Comparison of ENCODE assay signal across 1 cellular context in genomic region chr15:92882697-92883642, GRCh38.
TF ChIP-seq lines count a peak whose summit lies in the region.

No MANE protein-coding gene starts in this region.

TF ChIP-seq in HepG2, 621 proteins besides CTCF, POLR2A, EP300 and RAD21 (continued from another document and continues in another):
- no peak for TF ChIP-seq SKIL (CRISPR knock-in tag; IDR thresholded peaks at IDR 0.05; ENCODE audit: borderline replicate concordance)
- no peak for TF ChIP-seq NONO (IDR thresholded peaks at IDR 0.05)
- no peak; the same call in 1 of the 2 replicates for TF ChIP-seq NONO (CRISPR knock-in tag; conservative IDR thresholded peaks at IDR 0.05)
- TF ChIP-seq ZNF572 (CRISPR knock-in tag; IDR thresholded peaks at IDR 0.05) = no peak
- TF ChIP-seq, protein P1, sequence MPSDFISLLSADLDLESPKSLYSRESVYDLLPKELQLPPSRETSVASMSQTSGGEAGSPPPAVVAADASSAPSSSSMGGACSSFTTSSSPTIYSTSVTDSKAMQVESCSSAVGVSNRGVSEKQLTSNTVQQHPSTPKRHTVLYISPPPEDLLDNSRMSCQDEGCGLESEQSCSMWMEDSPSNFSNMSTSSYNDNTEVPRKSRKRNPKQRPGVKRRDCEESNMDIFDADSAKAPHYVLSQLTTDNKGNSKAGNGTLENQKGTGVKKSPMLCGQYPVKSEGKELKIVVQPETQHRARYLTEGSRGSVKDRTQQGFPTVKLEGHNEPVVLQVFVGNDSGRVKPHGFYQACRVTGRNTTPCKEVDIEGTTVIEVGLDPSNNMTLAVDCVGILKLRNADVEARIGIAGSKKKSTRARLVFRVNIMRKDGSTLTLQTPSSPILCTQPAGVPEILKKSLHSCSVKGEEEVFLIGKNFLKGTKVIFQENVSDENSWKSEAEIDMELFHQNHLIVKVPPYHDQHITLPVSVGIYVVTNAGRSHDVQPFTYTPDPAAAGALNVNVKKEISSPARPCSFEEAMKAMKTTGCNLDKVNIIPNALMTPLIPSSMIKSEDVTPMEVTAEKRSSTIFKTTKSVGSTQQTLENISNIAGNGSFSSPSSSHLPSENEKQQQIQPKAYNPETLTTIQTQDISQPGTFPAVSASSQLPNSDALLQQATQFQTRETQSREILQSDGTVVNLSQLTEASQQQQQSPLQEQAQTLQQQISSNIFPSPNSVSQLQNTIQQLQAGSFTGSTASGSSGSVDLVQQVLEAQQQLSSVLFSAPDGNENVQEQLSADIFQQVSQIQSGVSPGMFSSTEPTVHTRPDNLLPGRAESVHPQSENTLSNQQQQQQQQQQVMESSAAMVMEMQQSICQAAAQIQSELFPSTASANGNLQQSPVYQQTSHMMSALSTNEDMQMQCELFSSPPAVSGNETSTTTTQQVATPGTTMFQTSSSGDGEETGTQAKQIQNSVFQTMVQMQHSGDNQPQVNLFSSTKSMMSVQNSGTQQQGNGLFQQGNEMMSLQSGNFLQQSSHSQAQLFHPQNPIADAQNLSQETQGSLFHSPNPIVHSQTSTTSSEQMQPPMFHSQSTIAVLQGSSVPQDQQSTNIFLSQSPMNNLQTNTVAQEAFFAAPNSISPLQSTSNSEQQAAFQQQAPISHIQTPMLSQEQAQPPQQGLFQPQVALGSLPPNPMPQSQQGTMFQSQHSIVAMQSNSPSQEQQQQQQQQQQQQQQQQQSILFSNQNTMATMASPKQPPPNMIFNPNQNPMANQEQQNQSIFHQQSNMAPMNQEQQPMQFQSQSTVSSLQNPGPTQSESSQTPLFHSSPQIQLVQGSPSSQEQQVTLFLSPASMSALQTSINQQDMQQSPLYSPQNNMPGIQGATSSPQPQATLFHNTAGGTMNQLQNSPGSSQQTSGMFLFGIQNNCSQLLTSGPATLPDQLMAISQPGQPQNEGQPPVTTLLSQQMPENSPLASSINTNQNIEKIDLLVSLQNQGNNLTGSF (CRISPR knock-in tag; IDR thresholded peaks at IDR 0.05) = no peak
- TF ChIP-seq, protein P2, sequence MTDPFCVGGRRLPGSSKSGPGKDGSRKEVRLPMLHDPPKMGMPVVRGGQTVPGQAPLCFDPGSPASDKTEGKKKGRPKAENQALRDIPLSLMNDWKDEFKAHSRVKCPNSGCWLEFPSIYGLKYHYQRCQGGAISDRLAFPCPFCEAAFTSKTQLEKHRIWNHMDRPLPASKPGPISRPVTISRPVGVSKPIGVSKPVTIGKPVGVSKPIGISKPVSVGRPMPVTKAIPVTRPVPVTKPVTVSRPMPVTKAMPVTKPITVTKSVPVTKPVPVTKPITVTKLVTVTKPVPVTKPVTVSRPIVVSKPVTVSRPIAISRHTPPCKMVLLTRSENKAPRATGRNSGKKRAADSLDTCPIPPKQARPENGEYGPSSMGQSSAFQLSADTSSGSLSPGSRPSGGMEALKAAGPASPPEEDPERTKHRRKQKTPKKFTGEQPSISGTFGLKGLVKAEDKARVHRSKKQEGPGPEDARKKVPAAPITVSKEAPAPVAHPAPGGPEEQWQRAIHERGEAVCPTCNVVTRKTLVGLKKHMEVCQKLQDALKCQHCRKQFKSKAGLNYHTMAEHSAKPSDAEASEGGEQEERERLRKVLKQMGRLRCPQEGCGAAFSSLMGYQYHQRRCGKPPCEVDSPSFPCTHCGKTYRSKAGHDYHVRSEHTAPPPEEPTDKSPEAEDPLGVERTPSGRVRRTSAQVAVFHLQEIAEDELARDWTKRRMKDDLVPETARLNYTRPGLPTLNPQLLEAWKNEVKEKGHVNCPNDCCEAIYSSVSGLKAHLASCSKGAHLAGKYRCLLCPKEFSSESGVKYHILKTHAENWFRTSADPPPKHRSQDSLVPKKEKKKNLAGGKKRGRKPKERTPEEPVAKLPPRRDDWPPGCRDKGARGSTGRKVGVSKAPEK (CRISPR knock-in tag; IDR thresholded peaks at IDR 0.05; ENCODE audit: borderline replicate concordance) = no peak
- TF ChIP-seq SCMH1 (CRISPR knock-in tag; IDR thresholded peaks at IDR 0.05; ENCODE audit: borderline replicate concordance) = no peak
- 0 out of 2 replicates have a peak, but pooled peaks have one; percentile 42 for TF ChIP-seq ATF7-NPFF (CRISPR knock-in tag; IDR thresholded peaks at IDR 0.05; ENCODE audit: low read depth)
- TF ChIP-seq ELF3 (CRISPR knock-in tag; IDR thresholded peaks at IDR 0.05) = no peak
- TF ChIP-seq ZFP41 (CRISPR knock-in tag; IDR thresholded peaks at IDR 0.05; ENCODE audit: borderline replicate concordance) = no peak
- no peak for TF ChIP-seq FOXM1 (CRISPR knock-in tag; IDR thresholded peaks at IDR 0.05)
- no peak for TF ChIP-seq ZNF44 (CRISPR knock-in tag; IDR thresholded peaks at IDR 0.05)
- TF ChIP-seq, protein P3, sequence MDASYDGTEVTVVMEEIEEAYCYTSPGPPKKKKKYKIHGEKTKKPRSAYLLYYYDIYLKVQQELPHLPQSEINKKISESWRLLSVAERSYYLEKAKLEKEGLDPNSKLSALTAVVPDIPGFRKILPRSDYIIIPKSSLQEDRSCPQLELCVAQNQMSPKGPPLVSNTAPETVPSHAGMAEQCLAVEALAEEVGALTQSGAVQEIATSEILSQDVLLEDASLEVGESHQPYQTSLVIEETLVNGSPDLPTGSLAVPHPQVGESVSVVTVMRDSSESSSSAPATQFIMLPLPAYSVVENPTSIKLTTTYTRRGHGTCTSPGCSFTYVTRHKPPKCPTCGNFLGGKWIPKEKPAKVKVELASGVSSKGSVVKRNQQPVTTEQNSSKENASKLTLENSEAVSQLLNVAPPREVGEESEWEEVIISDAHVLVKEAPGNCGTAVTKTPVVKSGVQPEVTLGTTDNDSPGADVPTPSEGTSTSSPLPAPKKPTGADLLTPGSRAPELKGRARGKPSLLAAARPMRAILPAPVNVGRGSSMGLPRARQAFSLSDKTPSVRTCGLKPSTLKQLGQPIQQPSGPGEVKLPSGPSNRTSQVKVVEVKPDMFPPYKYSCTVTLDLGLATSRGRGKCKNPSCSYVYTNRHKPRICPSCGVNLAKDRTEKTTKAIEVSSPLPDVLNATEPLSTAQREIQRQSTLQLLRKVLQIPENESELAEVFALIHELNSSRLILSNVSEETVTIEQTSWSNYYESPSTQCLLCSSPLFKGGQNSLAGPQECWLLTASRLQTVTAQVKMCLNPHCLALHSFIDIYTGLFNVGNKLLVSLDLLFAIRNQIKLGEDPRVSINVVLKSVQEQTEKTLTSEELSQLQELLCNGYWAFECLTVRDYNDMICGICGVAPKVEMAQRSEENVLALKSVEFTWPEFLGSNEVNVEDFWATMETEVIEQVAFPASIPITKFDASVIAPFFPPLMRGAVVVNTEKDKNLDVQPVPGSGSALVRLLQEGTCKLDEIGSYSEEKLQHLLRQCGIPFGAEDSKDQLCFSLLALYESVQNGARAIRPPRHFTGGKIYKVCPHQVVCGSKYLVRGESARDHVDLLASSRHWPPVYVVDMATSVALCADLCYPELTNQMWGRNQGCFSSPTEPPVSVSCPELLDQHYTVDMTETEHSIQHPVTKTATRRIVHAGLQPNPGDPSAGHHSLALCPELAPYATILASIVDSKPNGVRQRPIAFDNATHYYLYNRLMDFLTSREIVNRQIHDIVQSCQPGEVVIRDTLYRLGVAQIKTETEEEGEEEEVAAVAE (CRISPR knock-in tag; IDR thresholded peaks at IDR 0.05; ENCODE audit: borderline replicate concordance) = no peak
- TF ChIP-seq ARNT2 (CRISPR knock-in tag; IDR thresholded peaks at IDR 0.05; ENCODE audit: low read depth) = no peak
- no peak for TF ChIP-seq ZNF557 (CRISPR knock-in tag; IDR thresholded peaks at IDR 0.05)
- TF ChIP-seq PPARG (CRISPR knock-in tag; conservative IDR thresholded peaks at IDR 0.05) = no peak
- TF ChIP-seq RFX3 (CRISPR knock-in tag; IDR thresholded peaks at IDR 0.05) = no peak
- TF ChIP-seq FIP1L1 (IDR thresholded peaks at IDR 0.05; ENCODE audit: borderline replicate concordance, insufficient read depth, low read depth, low read length) = no peak
- TF ChIP-seq SATB2 (CRISPR knock-in tag; IDR thresholded peaks at IDR 0.05) = no peak
- TF ChIP-seq, protein P4, sequence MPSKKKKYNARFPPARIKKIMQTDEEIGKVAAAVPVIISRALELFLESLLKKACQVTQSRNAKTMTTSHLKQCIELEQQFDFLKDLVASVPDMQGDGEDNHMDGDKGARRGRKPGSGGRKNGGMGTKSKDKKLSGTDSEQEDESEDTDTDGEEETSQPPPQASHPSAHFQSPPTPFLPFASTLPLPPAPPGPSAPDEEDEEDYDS (CRISPR knock-in tag; IDR thresholded peaks at IDR 0.05) = no peak
- TF ChIP-seq MTF1 (CRISPR knock-in tag; IDR thresholded peaks at IDR 0.05) = no peak
- TF ChIP-seq MED1 (CRISPR knock-in tag; IDR thresholded peaks at IDR 0.05) = peak; percentile 36
- no peak for TF ChIP-seq ZBTB20 (CRISPR knock-in tag; IDR thresholded peaks at IDR 0.05; ENCODE audit: borderline replicate concordance, low read depth)
- TF ChIP-seq YEATS2 (CRISPR knock-in tag; IDR thresholded peaks at IDR 0.05; ENCODE audit: borderline replicate concordance) = no peak
- peak; percentile 7; the same call in 1 of the 2 replicates for TF ChIP-seq ZNF746 (CRISPR knock-in tag; IDR thresholded peaks at IDR 0.05)
- TF ChIP-seq KDM5A (IDR thresholded peaks at IDR 0.05; ENCODE audit: borderline replicate concordance, low read length) = no peak
- TF ChIP-seq ZNF670 (CRISPR knock-in tag; IDR thresholded peaks at IDR 0.05; ENCODE audit: borderline replicate concordance) = no peak
- no peak for TF ChIP-seq PTBP1 (IDR thresholded peaks at IDR 0.05; ENCODE audit: low read depth, low read length, poor library complexity, severe bottlenecking)
- TF ChIP-seq, protein P5, sequence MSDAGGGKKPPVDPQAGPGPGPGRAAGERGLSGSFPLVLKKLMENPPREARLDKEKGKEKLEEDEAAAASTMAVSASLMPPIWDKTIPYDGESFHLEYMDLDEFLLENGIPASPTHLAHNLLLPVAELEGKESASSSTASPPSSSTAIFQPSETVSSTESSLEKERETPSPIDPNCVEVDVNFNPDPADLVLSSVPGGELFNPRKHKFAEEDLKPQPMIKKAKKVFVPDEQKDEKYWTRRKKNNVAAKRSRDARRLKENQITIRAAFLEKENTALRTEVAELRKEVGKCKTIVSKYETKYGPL (CRISPR knock-in tag; IDR thresholded peaks at IDR 0.05) = no peak; the same call in 1 of the 2 replicates
- TF ChIP-seq TAF1 (CRISPR knock-in tag; IDR thresholded peaks at IDR 0.05) = peak; percentile 80
- TF ChIP-seq POLR2G (IDR thresholded peaks at IDR 0.05; ENCODE audit: low read depth, low read length) = 0 out of 2 replicates have a peak, but pooled peaks have one; percentile 59
- no peak for TF ChIP-seq KLF9 (CRISPR knock-in tag; IDR thresholded peaks at IDR 0.05; ENCODE audit: low read depth)
- TF ChIP-seq ZBTB37 (CRISPR knock-in tag; IDR thresholded peaks at IDR 0.05) = no peak
- TF ChIP-seq ZC3H4 (CRISPR knock-in tag; IDR thresholded peaks at IDR 0.05; ENCODE audit: borderline replicate concordance) = no peak
- no peak for TF ChIP-seq HNF4A (CRISPR knock-in tag; IDR thresholded peaks at IDR 0.05)
- TF ChIP-seq THAP7 (CRISPR knock-in tag; IDR thresholded peaks at IDR 0.05) = no peak
- no peak for TF ChIP-seq ZNF530 (CRISPR knock-in tag; IDR thresholded peaks at IDR 0.05; ENCODE audit: low read depth)
- no peak for TF ChIP-seq RFXANK (CRISPR knock-in tag; IDR thresholded peaks at IDR 0.05)
- TF ChIP-seq PHF20 (CRISPR knock-in tag; IDR thresholded peaks at IDR 0.05) = no peak
- TF ChIP-seq BRD4 (CRISPR knock-in tag; IDR thresholded peaks at IDR 0.05) = peak; percentile 55; the same call in 1 of the 2 replicates
- no peak for TF ChIP-seq ZNF605 (CRISPR knock-in tag; IDR thresholded peaks at IDR 0.05)
- TF ChIP-seq FOSL2 (CRISPR knock-in tag; IDR thresholded peaks at IDR 0.05) = no peak
- peak; percentile 54 for TF ChIP-seq ZFY (CRISPR knock-in tag; IDR thresholded peaks at IDR 0.05)
